9 cellular contexts compared by ENCODE assay signal in genomic region chr13:99367663-99368448, GRCh38.
DNase-seq lines count a peak whose midpoint lies in the region; ATAC-seq and TF ChIP-seq lines count a peak whose summit lies in the region.
"Had no signal": no experiment of that assay in that cellular context is flagged by ENCODE, and none has a peak within 500 bp of the region (broad histone marks: within the 10 kb centered on the region; RNA-seq: fewer than 3 reads in every experiment).

No MANE protein-coding gene starts in this region.

- POLR2A ChIA-PET in PC-3 (lab: Charles Lee; ENCODE audit: unreplicated experiment), result interaction anchor here (0.6 kb wide), 1 partner anchor 56 kb away, joined by 7 read pairs; no protein-coding TSS in a partner anchor

- peak overlapping the region; percentile 31 for H3K4me3 Mint-ChIP-seq in activated naive CD4-positive, alpha-beta T cell treated with anti-CD3 and anti-CD28 coated beads, Interleukin-2, amount 10 ng/mL, durations not matched to agents 7 days and 5 days
- H3K4me3 Mint-ChIP-seq in effector memory CD8-positive, alpha-beta T cell, result peak overlapping the region; percentile 67 to 76
- peak overlapping the region; percentile 10 for H3K4me3 Mint-ChIP-seq in stimulated activated memory B cell treated with anti-CD40 and anti-IgM and Interleukin-4, amounts not matched to agents 10 μg/mL and 1 μg/mL and 100 μg/mL, for 72 hours

- H3K9ac ChIP-seq in PC-3 (ENCODE audit: low read length), result no peak overlapping the region

- H3K4me3 ChIP-seq in PC-3 (ENCODE audit: low read length), result no peak overlapping the region

- no peaks in the 10 kb centered on the region; the same call in none of the 2 replicates for H3K36me3 ChIP-seq in PC-3 (ENCODE audit: low read depth, low read length)

- intact Hi-C loops in PC-3 (cut with micrococcal nuclease), result no loop called here

- CTCF ChIA-PET in activated naive CD4-positive, alpha-beta T cell treated with anti-CD3 and anti-CD28 coated beads, Interleukin-2, amount 10 ng/mL, durations not matched to agents 7 days and 5 days (lab: Charles Lee), result interaction anchor here (0.6 to 2.3 kb wide), 11 partner anchors 9 to 102 kb away, joined by 3 to 14 read pairs (median 4); no protein-coding TSS in a partner anchor
- CTCF ChIA-PET in PC-3 (lab: Charles Lee), result no interaction called here

- H2AFZ ChIP-seq in PC-3 (ENCODE audit: low read length), result no peak overlapping the region

- H3K9me3 Mint-ChIP-seq in activated naive CD4-positive, alpha-beta T cell treated with anti-CD3 and anti-CD28 coated beads, Interleukin-2, amount 10 ng/mL, durations not matched to agents 7 days and 5 days, result no peaks in the 10 kb centered on the region
- H3K9me3 Mint-ChIP-seq in effector memory CD8-positive, alpha-beta T cell, result no peaks in the 10 kb centered on the region
- no peaks in the 10 kb centered on the region for H3K9me3 Mint-ChIP-seq in stimulated activated memory B cell treated with anti-CD40 and anti-IgM and Interleukin-4, amounts not matched to agents 10 μg/mL and 1 μg/mL and 100 μg/mL, for 72 hours

- ATAC-seq in PC-3 (no peak), GM21360 (IDR thresholded peaks at IDR 0.05; ENCODE audit: unreplicated experiment) (no peak)
- ATAC-seq in effector memory CD8-positive, alpha-beta T cell (replicated peaks), result no peak
- ATAC-seq in stimulated activated memory B cell treated with anti-CD40 and anti-IgM and Interleukin-4, amounts not matched to agents 10 μg/mL and 1 μg/mL and 100 μg/mL, for 72 hours, result no peak

- no TSS peak for BruUV-seq in PC-3 (replicated peaks; lab: Mats Ljungman, UMichigan)

- H4K20me1 ChIP-seq in PC-3 (ENCODE audit: low read length), result no peaks in the 10 kb centered on the region

- H3K27ac ChIP-seq in PC-3 (ENCODE audit: low read length), result no peak overlapping the region

- peaks cover 75% of the 10 kb centered on the region for H3K36me3 Mint-ChIP-seq in activated naive CD4-positive, alpha-beta T cell treated with anti-CD3 and anti-CD28 coated beads, Interleukin-2, amount 10 ng/mL, durations not matched to agents 7 days and 5 days
- peaks cover 43% of the 10 kb centered on the region for H3K36me3 Mint-ChIP-seq in effector memory CD8-positive, alpha-beta T cell (ENCODE audit: insufficient read depth)
- H3K36me3 Mint-ChIP-seq in stimulated activated memory B cell treated with anti-CD40 and anti-IgM and Interleukin-4, amounts not matched to agents 10 μg/mL and 1 μg/mL and 100 μg/mL, for 72 hours, result peaks cover 47% of the 10 kb centered on the region

- H3K9me3 ChIP-seq in PC-3 (ENCODE audit: low read length), result no peaks in the 10 kb centered on the region

- peak; percentile 35; the same call in 1 of the 2 replicates for TF ChIP-seq CTCF in PC-3 (conservative IDR thresholded peaks at IDR 0.05; ENCODE audit: low read depth, low read length)

- H3K9me2 ChIP-seq in PC-3 (replicated peaks; ENCODE audit: low read length), result no peaks in the 10 kb centered on the region

- DNase-seq in activated naive CD4-positive, alpha-beta T cell treated with anti-CD3 and anti-CD28 coated beads, Interleukin-2, amount 10 ng/mL, durations not matched to agents 7 days and 5 days, result peak; percentile 56
- DNase-seq in activated naive CD4-positive, alpha-beta T cell (lab: John Stamatoyannopoulos, UW), result no peak
- DNase-seq in PC-3, result no peak
- DNase-seq in effector memory CD8-positive, alpha-beta T cell, result no peak
- no peak for DNase-seq in COLO829 (ENCODE audit: low spot score)
- DNase-seq in Kasumi-1 (lab: John Stamatoyannopoulos, UW), result no peak
- DNase-seq: NCI-H1417 had no signal

- no peaks in the 10 kb centered on the region for H3K27me3 ChIP-seq in PC-3 (ENCODE audit: low read length)

- H3K4me1 ChIP-seq in PC-3 (ENCODE audit: insufficient read depth, low read length), result no peaks in the 10 kb centered on the region

- H3K27me3 Mint-ChIP-seq in activated naive CD4-positive, alpha-beta T cell treated with anti-CD3 and anti-CD28 coated beads, Interleukin-2, amount 10 ng/mL, durations not matched to agents 7 days and 5 days, result no peaks in the 10 kb centered on the region
- no peaks in the 10 kb centered on the region for H3K27me3 Mint-ChIP-seq in effector memory CD8-positive, alpha-beta T cell
- no peaks in the 10 kb centered on the region for H3K27me3 Mint-ChIP-seq in stimulated activated memory B cell treated with anti-CD40 and anti-IgM and Interleukin-4, amounts not matched to agents 10 μg/mL and 1 μg/mL and 100 μg/mL, for 72 hours

- H3F3A ChIP-seq in PC-3 (ENCODE audit: low read length, unreplicated experiment), result no peaks in the 10 kb centered on the region

- H3K27ac Mint-ChIP-seq in activated naive CD4-positive, alpha-beta T cell treated with anti-CD3 and anti-CD28 coated beads, Interleukin-2, amount 10 ng/mL, durations not matched to agents 7 days and 5 days, result peak overlapping the region; percentile 90
- peak overlapping the region; percentile 91 to 98 for H3K27ac Mint-ChIP-seq in effector memory CD8-positive, alpha-beta T cell
- H3K27ac Mint-ChIP-seq in stimulated activated memory B cell treated with anti-CD40 and anti-IgM and Interleukin-4, amounts not matched to agents 10 μg/mL and 1 μg/mL and 100 μg/mL, for 72 hours, result peak overlapping the region; percentile 79

- no peaks in the 10 kb centered on the region for H3K79me2 ChIP-seq in PC-3 (ENCODE audit: low read length)

- no peak overlapping the region for H3K4me2 ChIP-seq in PC-3 (ENCODE audit: low read length)

- peaks cover 90% of the 10 kb centered on the region for H3K4me1 Mint-ChIP-seq in activated naive CD4-positive, alpha-beta T cell treated with anti-CD3 and anti-CD28 coated beads, Interleukin-2, amount 10 ng/mL, durations not matched to agents 7 days and 5 days
- H3K4me1 Mint-ChIP-seq in effector memory CD8-positive, alpha-beta T cell (ENCODE audit: low read depth in 2 of 2), result peaks cover 48 to 69% of the 10 kb centered on the region in 2 donors
- H3K4me1 Mint-ChIP-seq in stimulated activated memory B cell treated with anti-CD40 and anti-IgM and Interleukin-4, amounts not matched to agents 10 μg/mL and 1 μg/mL and 100 μg/mL, for 72 hours, result peaks cover 79% of the 10 kb centered on the region

Comparison
In these comparisons a context has a peak if more than half of its experiments do, and no peak if none do; other contexts are left out.
1. H3K4me3 Mint-ChIP-seq: peak in every context shown above with its lines; median percentile 72 in effector memory CD8-positive, alpha-beta T cell; 31 in activated naive CD4-positive, alpha-beta T cell treated with anti-CD3 and anti-CD28 coated beads, Interleukin-2, amount 10 ng/mL, durations not matched to agents 7 days and 5 days; 10 in stimulated activated memory B cell treated with anti-CD40 and anti-IgM and Interleukin-4, amounts not matched to agents 10 μg/mL and 1 μg/mL and 100 μg/mL, for 72 hours.